33 cellular contexts compared by ENCODE assay signal in genomic region chr3:143629726-143630125, GRCh38.
"Had no signal": no experiment of that assay in that cellular context is flagged by ENCODE, and none has a peak within 500 bp of the region (broad histone marks: within the 10 kb centered on the region; RNA-seq: fewer than 3 reads in every experiment).

No MANE protein-coding gene starts in this region.

- DNase-seq: Karpas-422, Kasumi-1, MG63, MM.1S, MV-4-11, NCI-H1048, NCI-H1092, NCI-H1092 treated with DMSO at 0.1 percent for 48 hours, NCI-H1105, NCI-H1105 treated with DMSO at 0.1 percent for 48 hours, NCI-H1417, NCI-H1417 treated with DMSO at 0.1 percent for 48 hours, NCI-H1436, NCI-H1436 treated with DMSO at 0.1 percent for 48 hours, NCI-H146, NCI-H1694, NCI-H1694 treated with DMSO at 0.1 percent for 48 hours, NCI-H187, NCI-H187 treated with DMSO at 0.1 percent for 48 hours, NCI-H1930, NCI-H2029, NCI-H2029 treated with DMSO at 0.1 percent for 48 hours, NCI-H2081, NCI-H2081 treated with DMSO at 0.1 percent for 48 hours, NCI-H2107, NCI-H2171, NCI-H2171 treated with DMSO at 0.1 percent for 48 hours, NCI-H2227 treated with DMSO at 0.1 percent for 48 hours, NCI-H345, NCI-H446, NCI-H446 treated with DMSO at 0.1 percent for 48 hours, NCI-H510A, NCI-H510A treated with DMSO at 0.1 percent for 48 hours had no signal
